In the genomic region with DNA sequence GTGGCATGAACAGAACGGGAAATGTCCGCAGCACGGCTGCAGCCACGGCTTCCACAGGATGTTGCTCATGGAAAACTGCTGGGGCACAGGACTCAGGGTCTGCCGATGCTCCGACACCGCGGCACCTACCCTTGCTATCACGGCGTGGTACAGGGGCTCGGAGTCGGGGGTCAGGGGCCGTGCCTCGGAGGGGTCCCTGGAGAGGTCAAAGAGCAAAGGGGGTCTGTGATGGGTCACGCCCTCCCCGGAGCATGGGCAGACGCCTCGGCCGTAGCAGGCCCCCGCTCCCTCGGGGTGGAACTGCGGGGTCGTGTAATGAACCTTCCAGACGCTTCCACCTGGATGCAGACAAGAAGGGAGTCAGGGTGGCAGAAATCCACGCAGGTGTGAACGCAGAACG, we compare ENCODE assay signal across 33 cellular contexts. TPM values are rescaled to one million over a fixed set of nuclear protein-coding genes. Genes with fewer than 3 reads are reported as not detected.
A peak's percentile ranks its signal among the peaks of the same experiment; 100 is the strongest.
DNase-seq lines count a peak whose midpoint lies in the region; ATAC-seq and TF ChIP-seq lines count a peak whose summit lies in the region.
"Had no signal": no experiment of that assay in that cellular context is flagged by ENCODE, and none has a peak within 500 bp of the region (broad histone marks: within the 10 kb centered on the region; RNA-seq: fewer than 3 reads in every experiment).

No MANE protein-coding gene starts in this region.

- H3K27me3 ChIP-seq in aorta (ENCODE audit: control insufficient read depth in 1 of 2, insufficient read depth in 2 of 2, low read length in 1 of 2) (no peaks in the 10 kb centered on the region), dorsolateral prefrontal cortex (peaks cover 0 to 19% (median 0%) of the 10 kb centered on the region in 45 donors)
- H3K27me3 ChIP-seq: BE2C; BLaER1; BLaER1 treated with 17β-estradiol and CSF1 and Interleukin-3, amounts not matched to agents 10 nM and 100 nM had no signal

- 92 to 93% methylated on average over 27 of the region's 27 CpGs for WGBS in aorta, 2 donors

- no peak overlapping the region for H3K27ac Mint-ChIP-seq in chondrocyte (ENCODE audit: unreplicated experiment)
- H3K27ac Mint-ChIP-seq: B cell; CD4-positive, alpha-beta memory T cell; CD4-positive, alpha-beta T cell; CD4-positive, CD25-positive, alpha-beta regulatory T cell; CD8-positive, alpha-beta memory T cell; CD8-positive, alpha-beta T cell had no signal

- peaks cover 0 to 2% of the 10 kb centered on the region in 2 donors for H3K36me3 ChIP-seq in aorta (ENCODE audit: control insufficient read depth in 1 of 2, insufficient read depth in 2 of 2, low read length in 1 of 2)
- H3K36me3 ChIP-seq: BE2C had no signal

- intact Hi-C loops in aorta (cut with DNase I): no loop called here
- intact Hi-C loops in dorsolateral prefrontal cortex (cut with DNase I): no loop called here

- H3K9me3 ChIP-seq in aorta (ENCODE audit: control insufficient read depth, low read length): peaks cover 3% of the 10 kb centered on the region
- H3K9me3 ChIP-seq: BE2C, Caco-2 had no signal

- no peaks in the 10 kb centered on the region for H3K27me3 Mint-ChIP-seq in chondrocyte (ENCODE audit: low read depth)
- H3K27me3 Mint-ChIP-seq: B cell; CD4-positive, alpha-beta T cell had no signal

- ATAC-seq in esophagus mucosa (peak; percentile 35), aorta (ENCODE audit: low FRiP score) (peak; percentile 22), GM18498 (IDR thresholded peaks at IDR 0.05; ENCODE audit: unreplicated experiment) (no peak)
- ATAC-seq: A549; CD8-positive, alpha-beta T cell had no signal

- TF ChIP-seq CTCF in chondrocyte (IDR thresholded peaks at IDR 0.05) (no peak), dorsolateral prefrontal cortex (IDR thresholded peaks at IDR 0.05 in 54 of 56, conservative IDR thresholded peaks at IDR 0.05 in 2 of 56; ENCODE audit: low read depth in 1 of 56, partially characterized antibody in 56 of 56) (no peak)

- peaks cover 11% of the 10 kb centered on the region for H3K9me3 Mint-ChIP-seq in chondrocyte (ENCODE audit: low read depth)
- H3K9me3 Mint-ChIP-seq: CD4-positive, alpha-beta T cell had no signal

- peak; percentile 92 for DNase-seq in chondrocyte (ENCODE audit: low spot score)
- DNase-seq in aorta: peak in 1 of 2 donors; percentile 58
- no peak for DNase-seq in dorsolateral prefrontal cortex
- no peak for DNase-seq in NCI-H1105 treated with DMSO at 0.1 percent for 48 hours (lab: John Stamatoyannopoulos, UW)
- DNase-seq: 8988T; ACHN; AML-193; C1 segment of cervical spinal cord; Caco-2; Calu3; CD4-positive, alpha-beta memory T cell; CD4-positive, alpha-beta T cell; CD4-positive, CD25-positive, alpha-beta regulatory T cell; CD8-positive, alpha-beta memory T cell; CD8-positive, alpha-beta T cell; COR-L47; DMS 273 treated with DMSO at 0.1 percent for 48 hours; DMS153; DMS53; DMS79; DMS79 treated with DMSO at 0.1 percent for 48 hours; DND-41; EL had no signal

- peaks cover 25% of the 10 kb centered on the region for H3K36me3 Mint-ChIP-seq in chondrocyte (ENCODE audit: low read depth)
- H3K36me3 Mint-ChIP-seq: CD4-positive, CD25-positive, alpha-beta regulatory T cell; CD8-positive, alpha-beta T cell had no signal

- H3K4me3 ChIP-seq in aorta (ENCODE audit: low read length in 2 of 2) (no peak overlapping the region), dorsolateral prefrontal cortex (no peak overlapping the region)
- H3K4me3 ChIP-seq: A549; BLaER1; BLaER1 treated with 17β-estradiol and CSF1 and Interleukin-3, amounts not matched to agents 10 nM and 100 nM had no signal

- H3K27ac ChIP-seq in aorta (ENCODE audit: low read depth in 1 of 2, low read length in 2 of 2): no peak overlapping the region
- H3K27ac ChIP-seq in dorsolateral prefrontal cortex: no peak overlapping the region
- H3K27ac ChIP-seq: 22Rv1; A549; BLaER1; BLaER1 treated with 17β-estradiol and CSF1 and Interleukin-3, amounts not matched to agents 10 nM and 100 nM; C4-2B had no signal

- no peaks in the 10 kb centered on the region for H3K4me1 Mint-ChIP-seq in chondrocyte (ENCODE audit: low read depth)
- H3K4me1 Mint-ChIP-seq: B cell; CD4-positive, alpha-beta memory T cell; CD4-positive, CD25-positive, alpha-beta regulatory T cell; CD8-positive, alpha-beta memory T cell had no signal

- H3K4me1 ChIP-seq in aorta (ENCODE audit: control insufficient read depth in 1 of 2, insufficient read depth in 2 of 2, low read length in 2 of 2): no peaks in the 10 kb centered on the region
- H3K4me1 ChIP-seq: A549, BE2C, BLaER1 had no signal

- H3K4me3 Mint-ChIP-seq in chondrocyte (ENCODE audit: unreplicated experiment): no peak overlapping the region
- H3K4me3 Mint-ChIP-seq: B cell; CD14-positive monocyte; CD4-positive, alpha-beta memory T cell; CD4-positive, alpha-beta T cell; CD4-positive, CD25-positive, alpha-beta regulatory T cell; CD8-positive, alpha-beta memory T cell; CD8-positive, alpha-beta T cell had no signal

RNA-seq across cellular contexts. Expression of gene ARSD, which starts 21.8 kb away (rescaled TPM):
- total RNA-seq in chondrocyte: 27.4 to 36.4 TPM (median 35.3 TPM) in 3 replicates
- 33.3 TPM for total RNA-seq in esophagus mucosa
- 10 to 100 TPM; 18.7 to 23.3 TPM for total RNA-seq in aorta
- 10 to 100 TPM in 1 of 2 donors, 1 to 10 TPM in 1; 1.9 to 13.8 TPM for polyA plus RNA-seq in aorta
- total RNA-seq in dorsolateral prefrontal cortex: 10 to 100 TPM in 13 of 120 experiments, 1 to 10 TPM in 107; 3.1 to 20.9 (median 7.3) TPM
